In genomic region chr5:74311961-74312360, GRCh38 we compare ENCODE assay signal across 12 cellular contexts.
"Had no signal": no experiment of that assay in that cellular context is flagged by ENCODE, and none has a peak within 500 bp of the region (broad histone marks: within the 10 kb centered on the region; RNA-seq: fewer than 3 reads in every experiment).

No MANE protein-coding gene starts in this region.

- H3K4me1 ChIP-seq: pancreas had no signal

- ATAC-seq: activated T-cell treated with anti-CD3 and anti-CD28 coated beads, Interleukin-2, amount 50 U/mL, for 4 hours; effector memory CD8-positive, alpha-beta T cell; left lung had no signal

- H3K27me3 ChIP-seq: heart left ventricle, left lung, pancreas, SJSA1 had no signal

- DNase-seq: activated CD4-positive, alpha-beta T cell treated with anti-CD3 and anti-CD28 coated beads, Interleukin-2, amount 50 U/mL, for 4 hours; activated CD4-positive, CD25-positive, alpha-beta regulatory T cell treated with anti-CD3 and anti-CD28 coated beads, Interleukin-2, amount 50 U/mL, for 72 hours; activated gamma-delta T cell; activated naive CD8-positive, alpha-beta T cell treated with anti-CD3 and anti-CD28 coated beads for 36 hours; activated T-cell treated with anti-CD3 and anti-CD28 coated beads, Interleukin-2, amount 50 U/mL, for 4 hours; effector memory CD8-positive, alpha-beta T cell; heart left ventricle; left lung; pancreas; SW 1271 had no signal

- H3K27ac ChIP-seq: epithelial cell of prostate, heart left ventricle, left lung, pancreas, SJSA1 had no signal

- H3K36me3 ChIP-seq: heart left ventricle, left lung, pancreas, SJSA1 had no signal

- H3K4me3 ChIP-seq: heart left ventricle, left lung, pancreas, SJSA1 had no signal

- H3K9me3 ChIP-seq: heart left ventricle, left lung, pancreas, SJSA1 had no signal
